ENCODE assay signal across 15 cellular contexts in genomic region chr6:162538643-162539064, GRCh38.
DNase-seq lines count a peak whose midpoint lies in the region; ATAC-seq and TF ChIP-seq lines count a peak whose summit lies in the region.
"Had no signal": no experiment of that assay in that cellular context is flagged by ENCODE, and none has a peak within 500 bp of the region (broad histone marks: within the 10 kb centered on the region; RNA-seq: fewer than 3 reads in every experiment).

No MANE protein-coding gene starts in this region.

- peaks cover 0 to 18% (median 7%) of the 10 kb centered on the region in 12 donors for H3K4me1 ChIP-seq in heart left ventricle

- H3K4me3 ChIP-seq in heart left ventricle (peak overlapping the region in 1 of 12 donors; percentile 6), skeletal muscle cell (ENCODE audit: low read depth, low read length) (no peak overlapping the region)

- ATAC-seq in heart left ventricle (peak; percentile 77 to 89 (median 86)), HG03045 (IDR thresholded peaks at IDR 0.05; ENCODE audit: unreplicated experiment) (no peak), GM21360 (IDR thresholded peaks at IDR 0.05; ENCODE audit: unreplicated experiment) (no peak)
- ATAC-seq: activated CD4-positive, CD25-positive, alpha-beta regulatory T cell treated with anti-CD3 and anti-CD28 coated beads, Interleukin-2, amount 50 U/mL, for 24 hours; CD8-positive, alpha-beta T cell; PC-3 had no signal

- no peaks in the 10 kb centered on the region for H3K9me3 ChIP-seq in heart left ventricle
- H3K9me3 ChIP-seq: neutrophil had no signal

- no peak for TF ChIP-seq CTCF in heart left ventricle (IDR thresholded peaks at IDR 0.05)

- no peaks in the 10 kb centered on the region for H3K36me3 ChIP-seq in heart left ventricle
- H3K36me3 ChIP-seq: neutrophil had no signal

- peak; percentile 8 for DNase-seq in NCI-H1694 (lab: John Stamatoyannopoulos, UW)
- DNase-seq in NCI-H1694 treated with DMSO at 0.1 percent for 48 hours (lab: John Stamatoyannopoulos, UW): no peak
- DNase-seq in OCI-M1 (lab: John Stamatoyannopoulos, UW): peak; percentile 58
- DNase-seq in heart left ventricle: peak; percentile 74 to 88 (median 79)
- peak; percentile 2 for DNase-seq in skeletal muscle cell (ENCODE audit: low read depth)
- DNase-seq in NK-92 treated with Interleukin-12 subunit alpha and Interleukin-12 subunit beta, amount 100 ng/mL, for 24 hours (lab: John Stamatoyannopoulos, UW): no peak
- DNase-seq: CD8-positive, alpha-beta T cell; central memory CD4-positive, alpha-beta T cell; NCI-H2107; PC-3 had no signal

- WGBS in heart left ventricle, 4 donors: 14 to 19% (median 15%) methylated on average over 8 of the region's 8 CpGs

- intact Hi-C loops in heart left ventricle (cut with DNase I): loop anchor here in 2 of 10 donors (5.0 to 10.0 kb wide), 2 partner anchors 186 to 189 kb away; partner anchors contain the start of genes PACRG (in 2 of the 2) and PRKN (in 2 of the 2)

- H3K27me3 ChIP-seq in heart left ventricle: no peaks in the 10 kb centered on the region
- H3K27me3 ChIP-seq: neutrophil had no signal

- no peak for TF ChIP-seq POLR2A in heart left ventricle (IDR thresholded peaks at IDR 0.05)

- H3K27ac ChIP-seq in heart left ventricle: peak overlapping the region in 9 of 12 donors; percentile 14 to 75 (median 38)
- H3K27ac ChIP-seq: 22Rv1, neutrophil had no signal

Comparison
In these comparisons a context has a peak if more than half of its experiments do, and no peak if none do; other contexts are left out.
1. DNase-seq: peak in NCI-H1694 (single experiment), OCI-M1 (single experiment), heart left ventricle (5 of 5) and skeletal muscle cell (single experiment); none in NCI-H1694 treated with DMSO at 0.1 percent for 48 hours (single experiment) and NK-92 treated with Interleukin-12 subunit alpha and Interleukin-12 subunit beta, amount 100 ng/mL, for 24 hours (single experiment).
2. ATAC-seq: peak in heart left ventricle (4 of 4); none in HG03045 (single experiment) and GM21360 (single experiment).